Comparison of ENCODE assay signal across 20 cellular contexts in genomic region chr3:114796796-114797195, GRCh38.
A peak's percentile ranks its signal among the peaks of the same experiment; 100 is the strongest.
DNase-seq lines count a peak whose midpoint lies in the region; ATAC-seq, FAIRE-seq and TF ChIP-seq lines count a peak whose summit lies in the region.
"Had no signal": no experiment of that assay in that cellular context is flagged by ENCODE, and none has a peak within 500 bp of the region (broad histone marks: within the 10 kb centered on the region; RNA-seq: fewer than 3 reads in every experiment).

No MANE protein-coding gene starts in this region.

- peak; percentile 7 for DNase-seq in NCI-H69 (lab: John Stamatoyannopoulos, UW)
- peak; percentile 69 for DNase-seq in bronchial epithelial cell (ENCODE audit: low read depth)
- peak; percentile 1 to 34 for DNase-seq in foreskin keratinocyte
- no peak for DNase-seq in amygdala (lab: John Stamatoyannopoulos, UW)
- no peak for DNase-seq in activated naive CD4-positive, alpha-beta T cell treated with anti-CD3 and anti-CD28 coated beads, Interleukin-2, amount 50 U/mL, for 72 hours (ENCODE audit: low spot score in 2 of 2)
- DNase-seq: Caco-2; CD4-positive, CD25-positive, alpha-beta regulatory T cell; CD8-positive, alpha-beta T cell; DMS153; DND-41; GM23248; H7; HCEC 1CT had no signal

- no peak overlapping the region for H3K4me3 ChIP-seq in bronchial epithelial cell (ENCODE audit: low read depth, low read length)
- H3K4me3 ChIP-seq: BLaER1, GM23248 had no signal

- H3K27me3 ChIP-seq in bronchial epithelial cell (ENCODE audit: control insufficient read depth, insufficient read depth, low read length) (no peaks in the 10 kb centered on the region), foreskin keratinocyte (no peaks in the 10 kb centered on the region)
- H3K27me3 ChIP-seq: BLaER1 had no signal

- H3K4me1 ChIP-seq in foreskin keratinocyte: no peaks in the 10 kb centered on the region

- no peaks in the 10 kb centered on the region for H3K9me3 Mint-ChIP-seq in activated naive CD4-positive, alpha-beta T cell treated with anti-CD3 and anti-CD28 coated beads, Interleukin-2, amount 50 U/mL, for 72 hours
- H3K9me3 Mint-ChIP-seq: CD8-positive, alpha-beta T cell had no signal

- H3K36me3 Mint-ChIP-seq in activated naive CD4-positive, alpha-beta T cell treated with anti-CD3 and anti-CD28 coated beads, Interleukin-2, amount 50 U/mL, for 72 hours: peaks cover 0 to 8% of the 10 kb centered on the region in 2 donors

- ATAC-seq in foreskin keratinocyte (peak; percentile 28), HG02852 (IDR thresholded peaks at IDR 0.05; ENCODE audit: unreplicated experiment) (no peak)
- ATAC-seq in activated naive CD4-positive, alpha-beta T cell treated with anti-CD3 and anti-CD28 coated beads, Interleukin-2, amount 50 U/mL, for 72 hours: no peak
- ATAC-seq: CD8-positive, alpha-beta T cell had no signal

- FAIRE-seq in bronchial epithelial cell (lab: Jason Lieb, UNC): no peak
- FAIRE-seq: G401.6, GM12892, H1 had no signal

- TF ChIP-seq CTCF in bronchial epithelial cell (IDR thresholded peaks at IDR 0.05; ENCODE audit: insufficient read depth, low read length, severe bottlenecking) (no peak), foreskin keratinocyte (conservative IDR thresholded peaks at IDR 0.05) (no peak)

- H3K27ac Mint-ChIP-seq in activated naive CD4-positive, alpha-beta T cell treated with anti-CD3 and anti-CD28 coated beads, Interleukin-2, amount 50 U/mL, for 72 hours: peak overlapping the region in 1 of 2 donors; percentile 68
- H3K27ac Mint-ChIP-seq: B cell; CD4-positive, CD25-positive, alpha-beta regulatory T cell; CD8-positive, alpha-beta T cell had no signal

- H3K27ac ChIP-seq in foreskin keratinocyte: no peak overlapping the region
- H3K27ac ChIP-seq: BLaER1, C4-2B, GM23248 had no signal

- H3K36me3 ChIP-seq in bronchial epithelial cell (ENCODE audit: control insufficient read depth, insufficient read depth, low read length): no peaks in the 10 kb centered on the region
- H3K36me3 ChIP-seq: BLaER1 had no signal

Comparison
In these comparisons a context has a peak if more than half of its experiments do, and no peak if none do; other contexts are left out.
1. DNase-seq: peak in NCI-H69 (single experiment), bronchial epithelial cell (single experiment) and foreskin keratinocyte (2 of 2); none in amygdala (0 of 56) and activated naive CD4-positive, alpha-beta T cell treated with anti-CD3 and anti-CD28 coated beads, Interleukin-2, amount 50 U/mL, for 72 hours (0 of 2).